ENCODE assay signal across 13 cellular contexts in genomic region chr7:130838738-130839137, GRCh38.
DNase-seq lines count a peak whose midpoint lies in the region; ATAC-seq and TF ChIP-seq lines count a peak whose summit lies in the region.
"Had no signal": no experiment of that assay in that cellular context is flagged by ENCODE, and none has a peak within 500 bp of the region (broad histone marks: within the 10 kb centered on the region; RNA-seq: fewer than 3 reads in every experiment).

No MANE protein-coding gene starts in this region.

- H3K9me3 Mint-ChIP-seq in activated naive CD8-positive, alpha-beta T cell treated with anti-CD3 and anti-CD28 coated beads for 36 hours = peaks cover 2% of the 10 kb centered on the region

- H3K4me3 Mint-ChIP-seq in activated naive CD8-positive, alpha-beta T cell treated with anti-CD3 and anti-CD28 coated beads for 36 hours = no peak overlapping the region

- H3K36me3 ChIP-seq in left lung = no peaks in the 10 kb centered on the region
- H3K36me3 ChIP-seq: ascending aorta had no signal

- no peak overlapping the region for H3K4me3 ChIP-seq in left lung
- H3K4me3 ChIP-seq: ascending aorta had no signal

- H3K4me1 Mint-ChIP-seq in activated naive CD8-positive, alpha-beta T cell treated with anti-CD3 and anti-CD28 coated beads for 36 hours = peaks cover 36% of the 10 kb centered on the region

- H3K36me3 Mint-ChIP-seq in activated naive CD8-positive, alpha-beta T cell treated with anti-CD3 and anti-CD28 coated beads for 36 hours = peaks cover 3% of the 10 kb centered on the region

- H3K27me3 ChIP-seq in left lung = no peaks in the 10 kb centered on the region
- H3K27me3 ChIP-seq: ascending aorta had no signal

- peak; percentile 40 for ATAC-seq in left lung
- ATAC-seq in HG03442 (IDR thresholded peaks at IDR 0.05; ENCODE audit: unreplicated experiment) = no peak

- intact Hi-C loops in left lung (cut with DNase I) = no loop called here

- H3K4me1 ChIP-seq in left lung = peaks cover 0 to 3% of the 10 kb centered on the region in 2 donors
- H3K4me1 ChIP-seq: ascending aorta, parathyroid adenoma had no signal

- TF ChIP-seq CTCF in left lung (IDR thresholded peaks at IDR 0.05) = no peak

- H3K27ac ChIP-seq in left lung = no peak overlapping the region
- H3K27ac ChIP-seq: ascending aorta, parathyroid adenoma had no signal

- peaks cover 3% of the 10 kb centered on the region for H3K27me3 Mint-ChIP-seq in activated naive CD8-positive, alpha-beta T cell treated with anti-CD3 and anti-CD28 coated beads for 36 hours

- no peaks in the 10 kb centered on the region for H3K9me3 ChIP-seq in left lung
- H3K9me3 ChIP-seq: ascending aorta had no signal

- H3K27ac Mint-ChIP-seq in activated naive CD8-positive, alpha-beta T cell treated with anti-CD3 and anti-CD28 coated beads for 36 hours = peak overlapping the region; percentile 78

- DNase-seq in EL (peak; percentile 95), H4 (ENCODE audit: low spot score) (peak; percentile 79), left lung (no peak), foreskin melanocyte (no peak), NCI-H748 treated with DMSO at 0.1 percent for 48 hours (lab: John Stamatoyannopoulos, UW) (no peak)
- no peak for DNase-seq in activated naive CD8-positive, alpha-beta T cell treated with anti-CD3 and anti-CD28 coated beads for 36 hours
- no peak for DNase-seq in activated CD4-positive, alpha-beta T cell treated with anti-CD3 and anti-CD28 coated beads, Interleukin-2, amount 50 U/mL, for 4 hours
- DNase-seq: NCI-H2081 treated with DMSO at 0.1 percent for 48 hours; stimulated activated CD8-positive, alpha-beta memory T cell treated with anti-CD3 and anti-CD28 coated beads, Interleukin-4, amount 100 ng/mL, for 48 hours; T-helper 9 cell had no signal

Comparison
In these comparisons a context has a peak if more than half of its experiments do, and no peak if none do; other contexts are left out.
1. DNase-seq: peak in EL (single experiment) and H4 (single experiment); none in activated naive CD8-positive, alpha-beta T cell treated with anti-CD3 and anti-CD28 coated beads for 36 hours (single experiment), left lung (0 of 2), foreskin melanocyte (single experiment), NCI-H748 treated with DMSO at 0.1 percent for 48 hours (single experiment) and activated CD4-positive, alpha-beta T cell treated with anti-CD3 and anti-CD28 coated beads, Interleukin-2, amount 50 U/mL, for 4 hours (0 of 2).